In genomic region chr11:104917259-104918112, GRCh38 we compare ENCODE assay signal across 8 cellular contexts. TPM values are rescaled to one million over a fixed set of nuclear protein-coding genes. Genes with fewer than 3 reads are reported as not detected.
A peak's percentile ranks its signal among the peaks of the same experiment; 100 is the strongest.
DNase-seq lines count a peak whose midpoint lies in the region; ATAC-seq and TF ChIP-seq lines count a peak whose summit lies in the region.

No MANE protein-coding gene starts in this region.

- H3K4me1 ChIP-seq in breast epithelium (no peaks in the 10 kb centered on the region), osteoblast (ENCODE audit: insufficient read depth, low read length) (peaks cover 5% of the 10 kb centered on the region)

- peak overlapping the region; percentile 31 for H2AFZ ChIP-seq in osteoblast (ENCODE audit: low read length)

- H3K36me3 ChIP-seq in breast epithelium, result no peaks in the 10 kb centered on the region
- no peaks in the 10 kb centered on the region for H3K36me3 ChIP-seq in osteoblast (ENCODE audit: insufficient read depth, low read length)

- TF ChIP-seq CTCF in breast epithelium (IDR thresholded peaks at IDR 0.05) (no peak), osteoblast (IDR thresholded peaks at IDR 0.05; ENCODE audit: extremely low read depth, low read depth, low read length) (no peak)

- H3K9me3 ChIP-seq in breast epithelium, result no peaks in the 10 kb centered on the region
- H3K9me3 ChIP-seq in osteoblast (ENCODE audit: low read depth, low read length), result no peaks in the 10 kb centered on the region

- no peaks in the 10 kb centered on the region for H4K20me1 ChIP-seq in osteoblast (ENCODE audit: insufficient read depth, low read length)

- H3K4me2 ChIP-seq in osteoblast (ENCODE audit: insufficient read depth, low read length), result peak overlapping the region; percentile 81

- no peaks in the 10 kb centered on the region for H3K79me2 ChIP-seq in osteoblast (ENCODE audit: insufficient read depth, low read length)

- DNase-seq in GM04503 (ENCODE audit: low read depth) (peak; percentile 3), breast epithelium (ENCODE audit: low spot score in 2 of 2) (no peak), osteoblast (ENCODE audit: insufficient read length, low spot score, missing footprints) (no peak), A172 (ENCODE audit: low spot score) (no peak), HUDEP-2 (lab: John Stamatoyannopoulos, UW; ENCODE audit: unreplicated experiment in 76 of 76) (no peak)

- H3K27me3 ChIP-seq in breast epithelium, result no peaks in the 10 kb centered on the region
- H3K27me3 ChIP-seq in osteoblast (ENCODE audit: insufficient read depth, low read length), result no peaks in the 10 kb centered on the region

- H3K27ac ChIP-seq in breast epithelium (peak overlapping the region; percentile 71 to 79), osteoblast (ENCODE audit: low read depth, low read length) (peak overlapping the region; percentile 56)

- peak; percentile 46 for ATAC-seq in HG02884 (IDR thresholded peaks at IDR 0.05; ENCODE audit: unreplicated experiment)
- no peak for ATAC-seq in HG03097 (IDR thresholded peaks at IDR 0.05; ENCODE audit: low FRiP score, unreplicated experiment)
- no peak for ATAC-seq in HG03280 (IDR thresholded peaks at IDR 0.05; ENCODE audit: unreplicated experiment)

- H3K4me3 ChIP-seq in breast epithelium, result peak overlapping the region; percentile 46 to 63 (median 48)
- peak overlapping the region; percentile 67 for H3K4me3 ChIP-seq in osteoblast (ENCODE audit: insufficient read depth, low read length)

- intact Hi-C loops in breast epithelium (cut with DNase I; ENCODE audit: low total_unique reads), result no loop called here

- TF ChIP-seq POLR2A in breast epithelium (IDR thresholded peaks at IDR 0.05), result no peak

RNA-seq across cellular contexts. Expression of gene CASP12, which starts 19.2 kb away (rescaled TPM):
- total RNA-seq in breast epithelium (1 to 10 TPM; 1.1 to 7.9 (median 1.6) TPM), osteoblast (not detected in 2 replicates)
- total RNA-seq in A172 (2014; rRNA removed; shearing (Covaris generic)), result not detected in 2 replicates

RNA-seq across cellular contexts. Expression of gene CASP4, which starts 50.9 kb away (rescaled TPM):
- total RNA-seq in breast epithelium (100 to 1,000 TPM; 101 to 222 (median 156) TPM), osteoblast (138 and 152 TPM in 2 replicates)
- total RNA-seq in A172 (2014; rRNA removed; shearing (Covaris generic)), result 64.9 and 89.0 TPM in 2 replicates
